ENCODE assay signal across 11 cellular contexts in the genomic region with DNA sequence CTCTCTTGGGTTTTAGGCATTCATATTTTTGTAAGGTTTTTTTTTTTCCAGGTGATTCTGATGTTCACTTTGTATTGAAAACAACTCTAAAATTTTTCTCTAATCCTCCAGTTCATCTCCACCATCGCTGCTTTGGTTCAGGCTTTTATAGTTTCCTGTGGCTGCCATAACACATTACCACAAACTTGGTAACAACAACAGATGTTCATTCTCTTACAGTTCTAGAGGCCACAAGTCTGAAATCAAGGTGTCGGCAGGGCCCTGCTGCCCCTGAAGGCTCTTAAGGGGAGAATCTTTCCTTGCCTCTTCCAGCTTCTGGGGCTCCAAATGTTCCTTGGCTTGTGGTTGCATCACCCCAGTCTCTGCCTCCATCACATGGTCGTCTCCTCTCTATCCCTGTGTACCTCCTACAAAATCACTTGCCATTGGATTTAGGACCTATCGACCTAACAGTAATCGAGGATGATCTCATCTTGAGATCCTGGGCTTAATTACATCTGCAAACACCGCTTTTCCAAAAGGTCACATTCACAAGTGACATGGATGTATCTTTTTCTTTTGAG. TPM values are rescaled to one million over a fixed set of nuclear protein-coding genes. Genes with fewer than 3 reads are reported as not detected.
DNase-seq lines count a peak whose midpoint lies in the region; ATAC-seq and TF ChIP-seq lines count a peak whose summit lies in the region.
"Had no signal": no experiment of that assay in that cellular context is flagged by ENCODE, and none has a peak within 500 bp of the region (broad histone marks: within the 10 kb centered on the region; RNA-seq: fewer than 3 reads in every experiment).

No MANE protein-coding gene starts in this region.

- no peaks in the 10 kb centered on the region for H3K9me3 Mint-ChIP-seq in Calu3 (ENCODE audit: low read depth, unreplicated experiment)
- H3K9me3 Mint-ChIP-seq in activated T-helper 17 cell treated with anti-CD3 and anti-CD28 coated beads, Interleukin-2, amount 50 U/mL, for 72 hours = peaks cover 4% of the 10 kb centered on the region
- peaks cover 0 to 8% (median 2%) of the 10 kb centered on the region in 11 donors for H3K9me3 Mint-ChIP-seq in naive thymus-derived CD4-positive, alpha-beta T cell

- no peak overlapping the region for H3K4me3 ChIP-seq in naive thymus-derived CD4-positive, alpha-beta T cell (ENCODE audit: low read length)

- intact Hi-C loops in Calu3 (cut with micrococcal nuclease; ENCODE audit: unreplicated experiment) = no loop called here
- intact Hi-C loops in naive thymus-derived CD4-positive, alpha-beta T cell (cut with micrococcal nuclease) = loop anchor here in 1 of 2 donors (2.0 to 10.0 kb wide), 4 partner anchors 21 to 366 kb away; a partner anchor contains a TSS

- H3K27me3 ChIP-seq in naive thymus-derived CD4-positive, alpha-beta T cell (ENCODE audit: control insufficient read depth in 2 of 2, insufficient read depth in 2 of 2, low read length in 2 of 2) = no peaks in the 10 kb centered on the region

- no peak for TF ChIP-seq CTCF in Calu3 (IDR thresholded peaks at IDR 0.05; ENCODE audit: unreplicated experiment)

- H3K9me3 ChIP-seq in naive thymus-derived CD4-positive, alpha-beta T cell (ENCODE audit: control insufficient read depth in 2 of 3, low read length in 3 of 3) = no peaks in the 10 kb centered on the region

- no TSS peak for BruUV-seq in Calu3 (replicated peaks; lab: Mats Ljungman, UMichigan)

- CTCF ChIA-PET in Calu3 (lab: Charles Lee) = no interaction called here
- CTCF ChIA-PET in naive thymus-derived CD4-positive, alpha-beta T cell (lab: Charles Lee) = no interaction called here

- peak overlapping the region; percentile 12 for H3K27ac Mint-ChIP-seq in Calu3 (ENCODE audit: unreplicated experiment)
- peak overlapping the region; percentile 72 for H3K27ac Mint-ChIP-seq in activated T-helper 17 cell treated with anti-CD3 and anti-CD28 coated beads, Interleukin-2, amount 50 U/mL, for 72 hours
- peak overlapping the region in 8 of 9 donors; percentile 51 to 91 (median 68) for H3K27ac Mint-ChIP-seq in naive thymus-derived CD4-positive, alpha-beta T cell

- no peaks in the 10 kb centered on the region for H3K27me3 Mint-ChIP-seq in Calu3 (ENCODE audit: unreplicated experiment)
- no peaks in the 10 kb centered on the region for H3K27me3 Mint-ChIP-seq in activated T-helper 17 cell treated with anti-CD3 and anti-CD28 coated beads, Interleukin-2, amount 50 U/mL, for 72 hours
- no peaks in the 10 kb centered on the region for H3K27me3 Mint-ChIP-seq in naive thymus-derived CD4-positive, alpha-beta T cell

- DNase-seq in Calu3 (no peak), KBM-7 (peak; percentile 79), Ammon's horn (ENCODE audit: low spot score) (no peak)
- peak in 4 of 9 donors; percentile 32 to 67 (median 37) for DNase-seq in naive thymus-derived CD4-positive, alpha-beta T cell
- no peak for DNase-seq in stimulated activated naive CD4-positive, alpha-beta T cell treated with Interleukin-2 at 50 U/mL for 16 hours (lab: John Stamatoyannopoulos, UW)
- DNase-seq in activated CD4-positive, CD25-positive, alpha-beta regulatory T cell (lab: John Stamatoyannopoulos, UW) = no peak
- DNase-seq: C1 segment of cervical spinal cord; NK-92 treated with Interleukin-12 subunit alpha and Interleukin-12 subunit beta, amount 100 ng/mL, for 24 hours; SHP77; stimulated activated CD4-positive, alpha-beta T cell treated with anti-CD3 and anti-CD28 coated beads, Interleukin-12 subunit alpha, Interleukin-12 subunit beta, amount 100 ng/mL, for 4 hours had no signal

- H3K36me3 ChIP-seq in naive thymus-derived CD4-positive, alpha-beta T cell (ENCODE audit: control insufficient read depth in 2 of 3, insufficient read depth in 3 of 3, low read length in 3 of 3) = no peaks in the 10 kb centered on the region

- H3K4me1 ChIP-seq in naive thymus-derived CD4-positive, alpha-beta T cell (ENCODE audit: control insufficient read depth in 2 of 2, insufficient read depth in 2 of 2, low read length in 2 of 2) = peaks cover 3 to 26% of the 10 kb centered on the region in 2 donors

- POLR2A ChIA-PET in naive thymus-derived CD4-positive, alpha-beta T cell (lab: Charles Lee) = interaction anchor here (0.7 kb wide), 1 partner anchor 54 kb away, joined by 3 read pairs; no protein-coding TSS in a partner anchor

- no peak overlapping the region for H3K27ac ChIP-seq in naive thymus-derived CD4-positive, alpha-beta T cell (ENCODE audit: low read depth, low read length)

- in situ Hi-C loops in KBM-7 (cut with MboI; ENCODE audit: low pct_unique_long_range_greater_than_20kb, low sequenced_read_pairs) = no loop called here

- ATAC-seq in activated T-helper 17 cell treated with anti-CD3 and anti-CD28 coated beads, Interleukin-2, amount 50 U/mL, for 72 hours (replicated peaks) = peak; percentile 28
- ATAC-seq in naive thymus-derived CD4-positive, alpha-beta T cell = peak; percentile 44

- no peak overlapping the region for H3K4me3 Mint-ChIP-seq in Calu3 (ENCODE audit: low read depth, unreplicated experiment)
- peak overlapping the region; percentile 29 for H3K4me3 Mint-ChIP-seq in activated T-helper 17 cell treated with anti-CD3 and anti-CD28 coated beads, Interleukin-2, amount 50 U/mL, for 72 hours
- peak overlapping the region; percentile 0 to 75 (median 30) for H3K4me3 Mint-ChIP-seq in naive thymus-derived CD4-positive, alpha-beta T cell

- no peaks in the 10 kb centered on the region for H3K36me3 Mint-ChIP-seq in Calu3 (ENCODE audit: insufficient read depth, unreplicated experiment)
- H3K36me3 Mint-ChIP-seq in activated T-helper 17 cell treated with anti-CD3 and anti-CD28 coated beads, Interleukin-2, amount 50 U/mL, for 72 hours (ENCODE audit: low read depth) = no peaks in the 10 kb centered on the region
- peaks cover 0 to 23% (median 17%) of the 10 kb centered on the region in 5 donors for H3K36me3 Mint-ChIP-seq in naive thymus-derived CD4-positive, alpha-beta T cell

- peaks cover 34% of the 10 kb centered on the region for H3K4me1 Mint-ChIP-seq in Calu3 (ENCODE audit: low read depth, unreplicated experiment)
- peaks cover 33% of the 10 kb centered on the region for H3K4me1 Mint-ChIP-seq in activated T-helper 17 cell treated with anti-CD3 and anti-CD28 coated beads, Interleukin-2, amount 50 U/mL, for 72 hours
- peaks cover 31 to 65% (median 58%) of the 10 kb centered on the region in 7 donors for H3K4me1 Mint-ChIP-seq in naive thymus-derived CD4-positive, alpha-beta T cell

RNA-seq across cellular contexts. Expression of a gene that starts 55.2 kb away (rescaled TPM):
- total RNA-seq in Calu3 (2022) = 14.7 and 19.5 TPM in 2 replicates
- total RNA-seq in activated T-helper 17 cell treated with anti-CD3 and anti-CD28 coated beads, Interleukin-2, amount 50 U/mL, for 72 hours = 1 to 10 TPM; 1.0 to 2.3 TPM
- 10 to 100 TPM in 4 of 5 experiments, 1 to 10 TPM in 1; 6.2 to 24.7 (median 11.5) TPM for total RNA-seq in naive thymus-derived CD4-positive, alpha-beta T cell
- 1 to 10 TPM; 1.7 to 2.9 TPM for polyA plus RNA-seq in naive thymus-derived CD4-positive, alpha-beta T cell

Comparison
In these comparisons a context has a peak if more than half of its experiments do, and no peak if none do; other contexts are left out.
1. H3K27ac Mint-ChIP-seq: peak in every context shown above with its lines; median percentile 72 in activated T-helper 17 cell treated with anti-CD3 and anti-CD28 coated beads, Interleukin-2, amount 50 U/mL, for 72 hours; 68 in naive thymus-derived CD4-positive, alpha-beta T cell; 12 in Calu3.